11 cellular contexts compared by ENCODE assay signal in genomic region chr12:6631549-6631961, GRCh38. TPM values are rescaled to one million over a fixed set of nuclear protein-coding genes. Genes with fewer than 3 reads are reported as not detected.
DNase-seq lines count a peak whose midpoint lies in the region; ATAC-seq and TF ChIP-seq lines count a peak whose summit lies in the region.
"Had no signal": no experiment of that assay in that cellular context is flagged by ENCODE, and none has a peak within 500 bp of the region (broad histone marks: within the 10 kb centered on the region; RNA-seq: fewer than 3 reads in every experiment).

No MANE protein-coding gene starts in this region.

- TF ChIP-seq POLR2A in transverse colon (IDR thresholded peaks at IDR 0.05) = peak; percentile 95

- peak overlapping the region; percentile 78 to 93 (median 86) for H3K27ac ChIP-seq in transverse colon

- WGBS in transverse colon (ENCODE audit: low coverage in 1 of 2), 2 donors = 42 to 90% methylated on average over 2 to 3 of the region's 3 CpGs

- peak overlapping the region; percentile 94 for H3K27ac Mint-ChIP-seq in activated naive CD4-positive, alpha-beta T cell treated with anti-CD3 and anti-CD28 coated beads, Interleukin-2, amount 10 ng/mL, durations not matched to agents 7 days and 5 days
- peak overlapping the region; percentile 99 for H3K27ac Mint-ChIP-seq in activated naive CD8-positive, alpha-beta T cell treated with anti-CD3 and anti-CD28 coated beads for 36 hours
- H3K27ac Mint-ChIP-seq in memory B cell = peak overlapping the region; percentile 91

- H3K36me3 Mint-ChIP-seq in activated naive CD4-positive, alpha-beta T cell treated with anti-CD3 and anti-CD28 coated beads, Interleukin-2, amount 10 ng/mL, durations not matched to agents 7 days and 5 days = no peaks in the 10 kb centered on the region
- H3K36me3 Mint-ChIP-seq in activated naive CD8-positive, alpha-beta T cell treated with anti-CD3 and anti-CD28 coated beads for 36 hours = peaks cover 2% of the 10 kb centered on the region
- H3K36me3 Mint-ChIP-seq in memory B cell = peaks cover 6% of the 10 kb centered on the region

- peaks cover 6% of the 10 kb centered on the region for H3K27me3 Mint-ChIP-seq in activated naive CD4-positive, alpha-beta T cell treated with anti-CD3 and anti-CD28 coated beads, Interleukin-2, amount 10 ng/mL, durations not matched to agents 7 days and 5 days
- no peaks in the 10 kb centered on the region for H3K27me3 Mint-ChIP-seq in activated naive CD8-positive, alpha-beta T cell treated with anti-CD3 and anti-CD28 coated beads for 36 hours
- H3K27me3 Mint-ChIP-seq in memory B cell = no peaks in the 10 kb centered on the region

- no peaks in the 10 kb centered on the region for H3K27me3 ChIP-seq in transverse colon
- H3K27me3 ChIP-seq: adrenal gland had no signal

- in situ Hi-C loops in transverse colon (cut with MboI; ENCODE audit: low pct_ligation_motif_present in 1 of 4, low pct_unique_long_range_greater_than_20kb in 1 of 4, low sequenced_read_pairs in 3 of 4) = no loop called here

- H3K4me1 Mint-ChIP-seq in activated naive CD4-positive, alpha-beta T cell treated with anti-CD3 and anti-CD28 coated beads, Interleukin-2, amount 10 ng/mL, durations not matched to agents 7 days and 5 days = peaks cover 65% of the 10 kb centered on the region
- H3K4me1 Mint-ChIP-seq in activated naive CD8-positive, alpha-beta T cell treated with anti-CD3 and anti-CD28 coated beads for 36 hours = peaks cover 73% of the 10 kb centered on the region
- peaks cover 53% of the 10 kb centered on the region for H3K4me1 Mint-ChIP-seq in memory B cell

- H3K9me3 Mint-ChIP-seq in activated naive CD4-positive, alpha-beta T cell treated with anti-CD3 and anti-CD28 coated beads, Interleukin-2, amount 10 ng/mL, durations not matched to agents 7 days and 5 days = no peaks in the 10 kb centered on the region
- H3K9me3 Mint-ChIP-seq in activated naive CD8-positive, alpha-beta T cell treated with anti-CD3 and anti-CD28 coated beads for 36 hours = no peaks in the 10 kb centered on the region
- no peaks in the 10 kb centered on the region for H3K9me3 Mint-ChIP-seq in memory B cell

- peak overlapping the region in 3 of 4 donors; percentile 3 to 30 (median 16) for H3K4me3 ChIP-seq in transverse colon
- H3K4me3 ChIP-seq: adrenal gland had no signal

- no peak for ATAC-seq in memory B cell (ENCODE audit: low read depth)
- ATAC-seq in GM18907 (IDR thresholded peaks at IDR 0.05; ENCODE audit: unreplicated experiment) = no peak

- TF ChIP-seq EP300 in transverse colon (IDR thresholded peaks at IDR 0.05; ENCODE audit: low read depth) = no peak

- peaks cover 0 to 48% (median 41%) of the 10 kb centered on the region in 4 donors for H3K4me1 ChIP-seq in transverse colon

- TF ChIP-seq CTCF in transverse colon (IDR thresholded peaks at IDR 0.05) = no peak

- intact Hi-C loops in transverse colon (cut with DNase I; ENCODE audit: low total_unique reads) = no loop called here

- CTCF ChIA-PET in activated naive CD4-positive, alpha-beta T cell treated with anti-CD3 and anti-CD28 coated beads, Interleukin-2, amount 10 ng/mL, durations not matched to agents 7 days and 5 days (lab: Charles Lee) = interaction anchor here (0.7 to 2.3 kb wide), 5 partner anchors 11 to 53 kb away, joined by 3 to 17 read pairs (median 6); no protein-coding TSS in a partner anchor

- H3K9me3 ChIP-seq in transverse colon = no peaks in the 10 kb centered on the region
- H3K9me3 ChIP-seq: adrenal gland had no signal

- H3K36me3 ChIP-seq in transverse colon = no peaks in the 10 kb centered on the region
- H3K36me3 ChIP-seq: adrenal gland had no signal

- DNase-seq in activated naive CD4-positive, alpha-beta T cell treated with anti-CD3 and anti-CD28 coated beads, Interleukin-2, amount 10 ng/mL, durations not matched to agents 7 days and 5 days = peak; percentile 45
- DNase-seq in activated naive CD4-positive, alpha-beta T cell treated with Interleukin-2 at 50 U/mL for 16 hours = no peak
- DNase-seq in activated naive CD8-positive, alpha-beta T cell treated with anti-CD3 and anti-CD28 coated beads for 36 hours = no peak
- DNase-seq in memory B cell (ENCODE audit: low spot score in 2 of 2) = no peak
- DNase-seq in transverse colon = peak; percentile 87
- no peak for DNase-seq in mesenteric fat pad (ENCODE audit: low spot score)
- no peak for DNase-seq in hippocampal formation (lab: John Stamatoyannopoulos, UW)
- DNase-seq: stimulated activated CD4-positive, alpha-beta T cell treated with anti-CD3 and anti-CD28 coated beads, Interleukin-2, amount 100 ng/mL, for 48 hours; T-helper 9 cell had no signal

- peak overlapping the region; percentile 75 for H3K4me3 Mint-ChIP-seq in activated naive CD4-positive, alpha-beta T cell treated with anti-CD3 and anti-CD28 coated beads, Interleukin-2, amount 10 ng/mL, durations not matched to agents 7 days and 5 days
- H3K4me3 Mint-ChIP-seq in activated naive CD8-positive, alpha-beta T cell treated with anti-CD3 and anti-CD28 coated beads for 36 hours = peak overlapping the region; percentile 85
- H3K4me3 Mint-ChIP-seq in memory B cell = peak overlapping the region; percentile 92

RNA-seq across cellular contexts. Expression of gene LPAR5, which starts 4.2 kb away (rescaled TPM):
- total RNA-seq in activated naive CD8-positive, alpha-beta T cell treated with anti-CD3 and anti-CD28 coated beads for 36 hours = 1 to 10 TPM; 7.3 to 7.9 TPM
- total RNA-seq in transverse colon (10 to 100 TPM; 27.9 to 50.1 (median 30.2) TPM), mesenteric fat pad (2.5 TPM)

RNA-seq across cellular contexts. Expression of gene ACRBP, which starts 15.7 kb away (rescaled TPM):
- total RNA-seq in activated naive CD8-positive, alpha-beta T cell treated with anti-CD3 and anti-CD28 coated beads for 36 hours = 1 to 10 TPM in 1 of 2 experiments, under 1 TPM in 1; 0.86 to 1.2 TPM
- total RNA-seq in transverse colon = 1 to 10 TPM in 3 of 4 donors, not detected in 1; 2.2 to 2.9 (median 2.7) TPM
- 2.5 TPM for total RNA-seq in mesenteric fat pad

RNA-seq across cellular contexts. Expression of gene CHD4, which starts 24.4 kb away (rescaled TPM):
- 100 to 1,000 TPM; 262 to 293 TPM for total RNA-seq in activated naive CD8-positive, alpha-beta T cell treated with anti-CD3 and anti-CD28 coated beads for 36 hours
- total RNA-seq in transverse colon = 100 to 1,000 TPM; 142 to 165 (median 154) TPM
- 218 TPM for total RNA-seq in mesenteric fat pad

RNA-seq across cellular contexts. Expression of gene ING4, which starts 31.4 kb away (rescaled TPM):
- 10 to 100 TPM; 10.9 to 11.1 TPM for total RNA-seq in activated naive CD8-positive, alpha-beta T cell treated with anti-CD3 and anti-CD28 coated beads for 36 hours
- 100 to 1,000 TPM in 1 of 4 donors, 10 to 100 TPM in 3; 41.8 to 165 (median 56.6) TPM for total RNA-seq in transverse colon
- 16.7 TPM for total RNA-seq in mesenteric fat pad

RNA-seq across cellular contexts. Expression of gene ZNF384, which starts 57.6 kb away (rescaled TPM):
- total RNA-seq in activated naive CD8-positive, alpha-beta T cell treated with anti-CD3 and anti-CD28 coated beads for 36 hours = 10 to 100 TPM; 60.6 to 61.8 TPM
- total RNA-seq in transverse colon (10 to 100 TPM; 34.8 to 49.4 (median 42.8) TPM), mesenteric fat pad (39.3 TPM)

Comparison
In these comparisons a context has a peak if more than half of its experiments do, and no peak if none do; other contexts are left out.
1. DNase-seq: peak in activated naive CD4-positive, alpha-beta T cell treated with anti-CD3 and anti-CD28 coated beads, Interleukin-2, amount 10 ng/mL, durations not matched to agents 7 days and 5 days (single experiment) and transverse colon (single experiment); none in activated naive CD4-positive, alpha-beta T cell treated with Interleukin-2 at 50 U/mL for 16 hours (single experiment), activated naive CD8-positive, alpha-beta T cell treated with anti-CD3 and anti-CD28 coated beads for 36 hours (single experiment), memory B cell (0 of 2), mesenteric fat pad (single experiment) and hippocampal formation (0 of 2).
2. Peak in every context shown above with its lines, with median percentiles within 50 percentile points of each other: H3K27ac Mint-ChIP-seq and H3K4me3 Mint-ChIP-seq.